Comparison of ENCODE assay signal across 27 cellular contexts in genomic region chr17:80829166-80829813, GRCh38.
DNase-seq lines count a peak whose midpoint lies in the region; ATAC-seq and TF ChIP-seq lines count a peak whose summit lies in the region.
"Had no signal": no experiment of that assay in that cellular context is flagged by ENCODE, and none has a peak within 500 bp of the region (broad histone marks: within the 10 kb centered on the region; RNA-seq: fewer than 3 reads in every experiment).

No MANE protein-coding gene starts in this region.

- no peak overlapping the region for H3K4me3 Mint-ChIP-seq in activated CD4-positive, alpha-beta T cell treated with anti-CD3 and anti-CD28 coated beads, Interleukin-2, amount 10 ng/mL, durations not matched to agents 24 days and 14 days
- H3K4me3 Mint-ChIP-seq in activated CD8-positive, alpha-beta T cell treated with anti-CD3 and anti-CD28 coated beads for 36 hours = no peak overlapping the region
- H3K4me3 Mint-ChIP-seq: CD4-positive, alpha-beta memory T cell; immature natural killer cell had no signal

- ATAC-seq in activated CD8-positive, alpha-beta T cell treated with anti-CD3 and anti-CD28 coated beads for 36 hours = no peak
- no peak for ATAC-seq in foreskin keratinocyte
- ATAC-seq in esophagus mucosa = no peak
- ATAC-seq: gastroesophageal sphincter; GM12878; left ventricle myocardium superior; naive thymus-derived CD4-positive, alpha-beta T cell; Panc1 had no signal

- POLR2A ChIA-PET in A673 (lab: Charles Lee; ENCODE audit: low non-redundant PET) = no interaction called here
- POLR2A ChIA-PET in activated CD8-positive, alpha-beta T cell treated with anti-CD3 and anti-CD28 coated beads for 36 hours (lab: Charles Lee) = interaction anchor here (2.4 kb wide), 1 partner anchor 11 kb away, joined by 5 read pairs; no protein-coding TSS in a partner anchor

- H3K9me3 Mint-ChIP-seq in activated CD4-positive, alpha-beta T cell treated with anti-CD3 and anti-CD28 coated beads, Interleukin-2, amount 10 ng/mL, durations not matched to agents 24 days and 14 days = peaks cover 4% of the 10 kb centered on the region
- H3K9me3 Mint-ChIP-seq in activated CD8-positive, alpha-beta T cell treated with anti-CD3 and anti-CD28 coated beads for 36 hours = no peaks in the 10 kb centered on the region
- H3K9me3 Mint-ChIP-seq: CD4-positive, alpha-beta memory T cell; immature natural killer cell had no signal

- no peak overlapping the region for H3K4me3 ChIP-seq in A673 (ENCODE audit: low read depth, low read length, poor library complexity, severe bottlenecking)
- H3K4me3 ChIP-seq in SJCRH30 = no peak overlapping the region
- H3K4me3 ChIP-seq: cardiac muscle cell, gastroesophageal sphincter, GM12878 had no signal

- no peaks in the 10 kb centered on the region for H3K27me3 ChIP-seq in A673 (replicated peaks; ENCODE audit: insufficient read depth, low read depth, low read length, poor library complexity)
- no peaks in the 10 kb centered on the region for H3K27me3 ChIP-seq in foreskin keratinocyte
- no peaks in the 10 kb centered on the region for H3K27me3 ChIP-seq in SJCRH30
- H3K27me3 ChIP-seq: cardiac muscle cell, gastroesophageal sphincter had no signal

- intact Hi-C loops in activated CD4-positive, alpha-beta T cell treated with anti-CD3 and anti-CD28 coated beads, Interleukin-2, amount 10 ng/mL, durations not matched to agents 24 days and 14 days (cut with micrococcal nuclease) = no loop called here
- intact Hi-C loops in A673 (cut with micrococcal nuclease; ENCODE audit: unreplicated experiment) = no loop called here
- intact Hi-C loops in activated CD8-positive, alpha-beta T cell treated with anti-CD3 and anti-CD28 coated beads for 36 hours (cut with micrococcal nuclease) = no loop called here

- H3K27ac ChIP-seq in A673 (ENCODE audit: low read depth, low read length, poor library complexity, severe bottlenecking) (peak overlapping the region; percentile 33), foreskin keratinocyte (peak overlapping the region; percentile 74), SJCRH30 (no peak overlapping the region)
- H3K27ac ChIP-seq: cardiac muscle cell, gastroesophageal sphincter had no signal

- H3K36me3 Mint-ChIP-seq in activated CD4-positive, alpha-beta T cell treated with anti-CD3 and anti-CD28 coated beads, Interleukin-2, amount 10 ng/mL, durations not matched to agents 24 days and 14 days (ENCODE audit: low read depth) = peaks cover 52% of the 10 kb centered on the region
- H3K36me3 Mint-ChIP-seq in activated CD8-positive, alpha-beta T cell treated with anti-CD3 and anti-CD28 coated beads for 36 hours (ENCODE audit: low read depth) = peaks cover 7% of the 10 kb centered on the region

- peaks cover 56% of the 10 kb centered on the region for H3K4me1 Mint-ChIP-seq in activated CD4-positive, alpha-beta T cell treated with anti-CD3 and anti-CD28 coated beads, Interleukin-2, amount 10 ng/mL, durations not matched to agents 24 days and 14 days
- H3K4me1 Mint-ChIP-seq in activated CD8-positive, alpha-beta T cell treated with anti-CD3 and anti-CD28 coated beads for 36 hours (ENCODE audit: low read depth) = peaks cover 35% of the 10 kb centered on the region

- H3K4me1 ChIP-seq in A673 (ENCODE audit: insufficient read depth, low read length, poor library complexity, severe bottlenecking) = peaks cover 39% of the 10 kb centered on the region
- H3K4me1 ChIP-seq in foreskin keratinocyte = peaks cover 16% of the 10 kb centered on the region
- H3K4me1 ChIP-seq in SJCRH30 = peaks cover 23% of the 10 kb centered on the region

- CTCF ChIA-PET in A673 (lab: Charles Lee) = no interaction called here
- CTCF ChIA-PET in activated CD8-positive, alpha-beta T cell treated with anti-CD3 and anti-CD28 coated beads for 36 hours (lab: Charles Lee) = no interaction called here

- BruUV-seq in A673 (replicated peaks; lab: Mats Ljungman, UMichigan) = no TSS peak

- H3K9me3 ChIP-seq in A673 (ENCODE audit: low read depth, low read length, poor library complexity, severe bottlenecking) = no peaks in the 10 kb centered on the region
- H3K9me3 ChIP-seq in SJCRH30 (replicated peaks) = no peaks in the 10 kb centered on the region
- H3K9me3 ChIP-seq: gastroesophageal sphincter had no signal

- H3K27me3 Mint-ChIP-seq in activated CD4-positive, alpha-beta T cell treated with anti-CD3 and anti-CD28 coated beads, Interleukin-2, amount 10 ng/mL, durations not matched to agents 24 days and 14 days = no peaks in the 10 kb centered on the region
- H3K27me3 Mint-ChIP-seq in activated CD8-positive, alpha-beta T cell treated with anti-CD3 and anti-CD28 coated beads for 36 hours = no peaks in the 10 kb centered on the region
- H3K27me3 Mint-ChIP-seq: CD4-positive, alpha-beta memory T cell; naive thymus-derived CD4-positive, alpha-beta T cell had no signal

- peak overlapping the region; percentile 67 for H3K27ac Mint-ChIP-seq in activated CD4-positive, alpha-beta T cell treated with anti-CD3 and anti-CD28 coated beads, Interleukin-2, amount 10 ng/mL, durations not matched to agents 24 days and 14 days
- H3K27ac Mint-ChIP-seq in activated CD8-positive, alpha-beta T cell treated with anti-CD3 and anti-CD28 coated beads for 36 hours = peak overlapping the region; percentile 4

- TF ChIP-seq CTCF in A673 (conservative IDR thresholded peaks at IDR 0.05; ENCODE audit: low read depth, low read length) = no peak
- no peak for TF ChIP-seq CTCF in activated CD8-positive, alpha-beta T cell treated with anti-CD3 and anti-CD28 coated beads for 36 hours (IDR thresholded peaks at IDR 0.05)
- no peak for TF ChIP-seq CTCF in foreskin keratinocyte (conservative IDR thresholded peaks at IDR 0.05)

- H3K36me3 ChIP-seq in A673 (ENCODE audit: insufficient read depth, low read length, poor library complexity, severe bottlenecking) (no peaks in the 10 kb centered on the region), SJCRH30 (no peaks in the 10 kb centered on the region)
- H3K36me3 ChIP-seq: cardiac muscle cell had no signal

- DNase-seq in activated CD4-positive, alpha-beta T cell treated with anti-CD3 and anti-CD28 coated beads, Interleukin-2, amount 10 ng/mL, durations not matched to agents 24 days and 14 days = no peak
- no peak for DNase-seq in activated CD4-positive, alpha-beta T cell treated with anti-CD3 and anti-CD28 coated beads for 4 hours
- DNase-seq in A673 (ENCODE audit: low spot score) = no peak
- no peak for DNase-seq in activated CD8-positive, alpha-beta T cell treated with anti-CD3 and anti-CD28 coated beads for 36 hours
- DNase-seq in foreskin keratinocyte = no peak
- DNase-seq in SJCRH30 = no peak
- DNase-seq in stimulated activated CD4-positive, alpha-beta T cell treated with anti-CD3 and anti-CD28 coated beads, Interleukin-1b, Interleukin-23, amount 100 ng/mL, for 48 hours = no peak
- DNase-seq: activated CD4-positive, alpha-beta T cell treated with anti-CD3 and anti-CD28 coated beads for 48 hours; activated CD8-positive, alpha-beta memory T cell treated with anti-CD3 and anti-CD28 coated beads, Interleukin-2, amount 50 U/mL, for 4 hours; activated gamma-delta T cell treated with Interleukin-2 at 50 U/mL for 16 hours; EL; hippocampal formation; immature natural killer cell; KG1; left ventricle myocardium superior; midbrain; naive thymus-derived CD4-positive, alpha-beta T cell; NCI-H1417; NCI-H2029 treated with DMSO at 0.1 percent for 48 hours; stimulated activated CD4-positive, alpha-beta T cell treated with anti-CD3 and anti-CD28 coated beads, Interleukin-15, amount 100 ng/mL, for 24 hours; stimulated activated naive CD4-positive, alpha-beta T cell treated with Interleukin-2 at 50 U/mL for 16 hours had no signal
